In genomic region chr11:84714316-84714780, GRCh38 we compare ENCODE assay signal across 8 cellular contexts.
A peak's percentile ranks its signal among the peaks of the same experiment; 100 is the strongest.
DNase-seq lines count a peak whose midpoint lies in the region; ATAC-seq and TF ChIP-seq lines count a peak whose summit lies in the region.

No MANE protein-coding gene starts in this region.

- H3K9me3 Mint-ChIP-seq in activated T-helper 2 cell treated with anti-CD3 and anti-CD28 coated beads, Interferon-gamma antibody, Interleukin-2, Interleukin-4, amounts not matched to agents 10 μg/mL and 5 μg/mL and 100 μg/mL, durations not matched to agents 14 hours and 24 hours and 36 hours, result peaks cover 8% of the 10 kb centered on the region
- H3K9me3 Mint-ChIP-seq in stimulated activated effector memory CD8-positive, alpha-beta T cell treated with anti-CD3 and anti-CD28 coated beads, Interleukin-12 subunit alpha, Interleukin-12 subunit beta, amount 100 ng/mL, for 72 hours, result peaks cover 15% of the 10 kb centered on the region

- no peak overlapping the region for H3K4me3 ChIP-seq in testis

- intact Hi-C loops in activated T-helper 2 cell treated with anti-CD3 and anti-CD28 coated beads, Interferon-gamma antibody, Interleukin-2, Interleukin-4, amounts not matched to agents 10 μg/mL and 5 μg/mL and 100 μg/mL, durations not matched to agents 14 hours and 24 hours and 36 hours (cut with micrococcal nuclease), result no loop called here
- intact Hi-C loops in testis (cut with DNase I; ENCODE audit: low total_unique reads), result no loop called here

- DNase-seq in CMK (ENCODE audit: low read depth) (peak; percentile 5), NCI-H1436 treated with DMSO at 0.1 percent for 48 hours (lab: John Stamatoyannopoulos, UW) (peak; percentile 17), iPS DF 4.7 (ENCODE audit: extremely low read depth, low spot score) (peak; percentile 62), testis (peak; percentile 71)
- peak; percentile 51 for DNase-seq in activated T-helper 2 cell treated with anti-CD3 and anti-CD28 coated beads, Interferon-gamma antibody, Interleukin-2, Interleukin-4, amounts not matched to agents 10 μg/mL and 5 μg/mL and 100 μg/mL, durations not matched to agents 14 hours and 24 hours and 36 hours (ENCODE audit: low spot score)
- DNase-seq in stimulated activated effector memory CD8-positive, alpha-beta T cell treated with anti-CD3 and anti-CD28 coated beads, Interleukin-12 subunit alpha, Interleukin-12 subunit beta, amount 100 ng/mL, for 72 hours (ENCODE audit: low spot score in 2 of 2), result no peak

- H3K27me3 Mint-ChIP-seq in activated T-helper 2 cell treated with anti-CD3 and anti-CD28 coated beads, Interferon-gamma antibody, Interleukin-2, Interleukin-4, amounts not matched to agents 10 μg/mL and 5 μg/mL and 100 μg/mL, durations not matched to agents 14 hours and 24 hours and 36 hours (ENCODE audit: low read depth), result peaks cover 4% of the 10 kb centered on the region

- TF ChIP-seq POLR2A in testis (IDR thresholded peaks at IDR 0.05), result no peak

- ATAC-seq in GM18517 (IDR thresholded peaks at IDR 0.05; ENCODE audit: unreplicated experiment), result peak; percentile 86
- peak; percentile 91 for ATAC-seq in HG02970 (IDR thresholded peaks at IDR 0.05; ENCODE audit: low FRiP score, unreplicated experiment)
- no peak for ATAC-seq in stimulated activated effector memory CD8-positive, alpha-beta T cell treated with anti-CD3 and anti-CD28 coated beads, Interleukin-12 subunit alpha, Interleukin-12 subunit beta, amount 100 ng/mL, for 72 hours

- WGBS in testis, 2 donors, result 30 to 45% methylated on average over 1 of the region's 1 CpG

- TF ChIP-seq CTCF in testis (IDR thresholded peaks at IDR 0.05), result no peak

- no peaks in the 10 kb centered on the region for H3K36me3 Mint-ChIP-seq in activated T-helper 2 cell treated with anti-CD3 and anti-CD28 coated beads, Interferon-gamma antibody, Interleukin-2, Interleukin-4, amounts not matched to agents 10 μg/mL and 5 μg/mL and 100 μg/mL, durations not matched to agents 14 hours and 24 hours and 36 hours (ENCODE audit: low read depth)
- no peaks in the 10 kb centered on the region for H3K36me3 Mint-ChIP-seq in stimulated activated effector memory CD8-positive, alpha-beta T cell treated with anti-CD3 and anti-CD28 coated beads, Interleukin-12 subunit alpha, Interleukin-12 subunit beta, amount 100 ng/mL, for 72 hours

- H3K9me3 ChIP-seq in testis, result no peaks in the 10 kb centered on the region

- H3K27ac ChIP-seq in testis, result no peak overlapping the region

- no peaks in the 10 kb centered on the region for H3K27me3 ChIP-seq in testis

- H3K4me1 Mint-ChIP-seq in activated T-helper 2 cell treated with anti-CD3 and anti-CD28 coated beads, Interferon-gamma antibody, Interleukin-2, Interleukin-4, amounts not matched to agents 10 μg/mL and 5 μg/mL and 100 μg/mL, durations not matched to agents 14 hours and 24 hours and 36 hours (ENCODE audit: low read depth), result peaks cover 2% of the 10 kb centered on the region
- H3K4me1 Mint-ChIP-seq in stimulated activated effector memory CD8-positive, alpha-beta T cell treated with anti-CD3 and anti-CD28 coated beads, Interleukin-12 subunit alpha, Interleukin-12 subunit beta, amount 100 ng/mL, for 72 hours, result no peaks in the 10 kb centered on the region

- H3K36me3 ChIP-seq in testis (ENCODE audit: low read depth, missing control alignments), result no peaks in the 10 kb centered on the region

- H3K27ac Mint-ChIP-seq in activated T-helper 2 cell treated with anti-CD3 and anti-CD28 coated beads, Interferon-gamma antibody, Interleukin-2, Interleukin-4, amounts not matched to agents 10 μg/mL and 5 μg/mL and 100 μg/mL, durations not matched to agents 14 hours and 24 hours and 36 hours, result peak overlapping the region; percentile 56
- H3K27ac Mint-ChIP-seq in stimulated activated effector memory CD8-positive, alpha-beta T cell treated with anti-CD3 and anti-CD28 coated beads, Interleukin-12 subunit alpha, Interleukin-12 subunit beta, amount 100 ng/mL, for 72 hours, result no peak overlapping the region

- H3K4me3 Mint-ChIP-seq in activated T-helper 2 cell treated with anti-CD3 and anti-CD28 coated beads, Interferon-gamma antibody, Interleukin-2, Interleukin-4, amounts not matched to agents 10 μg/mL and 5 μg/mL and 100 μg/mL, durations not matched to agents 14 hours and 24 hours and 36 hours (ENCODE audit: low read depth), result peak overlapping the region; percentile 60
- H3K4me3 Mint-ChIP-seq in stimulated activated effector memory CD8-positive, alpha-beta T cell treated with anti-CD3 and anti-CD28 coated beads, Interleukin-12 subunit alpha, Interleukin-12 subunit beta, amount 100 ng/mL, for 72 hours, result no peak overlapping the region

- H3K4me1 ChIP-seq in testis, result no peaks in the 10 kb centered on the region

Comparison
In these comparisons a context has a peak if more than half of its experiments do, and no peak if none do; other contexts are left out.
1. DNase-seq: peak in CMK (single experiment), NCI-H1436 treated with DMSO at 0.1 percent for 48 hours (single experiment), activated T-helper 2 cell treated with anti-CD3 and anti-CD28 coated beads, Interferon-gamma antibody, Interleukin-2, Interleukin-4, amounts not matched to agents 10 μg/mL and 5 μg/mL and 100 μg/mL, durations not matched to agents 14 hours and 24 hours and 36 hours (single experiment), iPS DF 4.7 (single experiment) and testis (single experiment); none in stimulated activated effector memory CD8-positive, alpha-beta T cell treated with anti-CD3 and anti-CD28 coated beads, Interleukin-12 subunit alpha, Interleukin-12 subunit beta, amount 100 ng/mL, for 72 hours (0 of 2).